In the genomic region with DNA sequence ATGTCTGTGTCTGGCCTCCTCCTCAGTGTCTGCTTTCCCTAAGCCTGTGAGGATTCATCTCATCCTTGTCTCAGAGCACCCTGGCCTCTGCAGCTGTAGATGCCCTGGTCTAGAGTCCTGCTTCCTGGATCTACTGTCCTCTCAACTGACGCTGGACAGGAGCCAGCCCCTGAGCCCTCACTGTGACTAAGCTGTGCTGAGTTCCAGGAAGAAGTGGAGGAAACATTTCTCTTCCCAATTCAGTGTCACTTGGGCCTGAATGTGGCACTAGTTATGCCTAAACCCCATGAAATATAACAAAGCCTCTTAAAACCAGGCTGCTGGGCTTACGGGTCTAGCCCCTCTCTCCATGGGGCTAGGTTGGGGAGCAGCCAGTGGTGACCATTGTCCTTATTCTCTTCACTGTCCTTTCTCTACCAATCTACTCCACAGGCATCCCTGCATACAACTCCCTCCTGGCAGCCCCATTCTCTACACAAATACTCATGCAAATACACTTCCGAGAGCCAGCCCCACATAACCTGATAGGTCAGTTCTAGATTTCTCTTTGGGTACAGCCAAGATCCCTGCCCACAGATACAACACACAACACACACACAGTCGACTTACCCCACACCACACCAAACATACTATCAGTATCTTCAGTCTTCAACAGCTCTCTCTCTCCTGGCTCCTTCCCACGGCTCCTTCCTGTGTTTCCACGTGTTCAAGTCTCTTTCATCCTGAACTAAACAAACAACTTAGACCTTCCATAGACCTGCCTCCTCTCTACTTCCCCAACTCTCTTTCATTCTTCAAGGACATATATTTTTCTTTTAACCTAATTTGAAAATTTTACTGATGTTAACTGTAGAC, we compare ENCODE assay signal across 13 cellular contexts.
A peak's percentile ranks its signal among the peaks of the same experiment; 100 is the strongest.
DNase-seq lines count a peak whose midpoint lies in the region; ATAC-seq and TF ChIP-seq lines count a peak whose summit lies in the region.
"Had no signal": no experiment of that assay in that cellular context is flagged by ENCODE, and none has a peak within 500 bp of the region (broad histone marks: within the 10 kb centered on the region; RNA-seq: fewer than 3 reads in every experiment).

No MANE protein-coding gene starts in this region.

- peak overlapping the region in 1 of 2 donors; percentile 66 for H3K27ac Mint-ChIP-seq in stimulated activated naive CD8-positive, alpha-beta T cell treated with anti-CD3 and anti-CD28 coated beads, Interleukin-15, amount 100 ng/mL, for 72 hours
- H3K27ac Mint-ChIP-seq in nephron progenitor cell = no peak overlapping the region
- H3K27ac Mint-ChIP-seq: activated naive CD8-positive, alpha-beta T cell treated with anti-CD3 and anti-CD28 coated beads, Interleukin-2, amount 50 U/mL, for 24 hours; T-cell had no signal

- H3K9me3 Mint-ChIP-seq in stimulated activated naive CD8-positive, alpha-beta T cell treated with anti-CD3 and anti-CD28 coated beads, Interleukin-15, amount 100 ng/mL, for 72 hours = no peaks in the 10 kb centered on the region
- H3K9me3 Mint-ChIP-seq in nephron progenitor cell = no peaks in the 10 kb centered on the region
- H3K9me3 Mint-ChIP-seq: activated naive CD8-positive, alpha-beta T cell treated with anti-CD3 and anti-CD28 coated beads, Interleukin-2, amount 50 U/mL, for 24 hours; T-cell had no signal

- H3K27me3 Mint-ChIP-seq in stimulated activated naive CD8-positive, alpha-beta T cell treated with anti-CD3 and anti-CD28 coated beads, Interleukin-15, amount 100 ng/mL, for 72 hours = peaks cover 11% of the 10 kb centered on the region
- peaks cover 3% of the 10 kb centered on the region for H3K27me3 Mint-ChIP-seq in nephron progenitor cell (ENCODE audit: low read depth, poor library complexity)
- H3K27me3 Mint-ChIP-seq: activated naive CD8-positive, alpha-beta T cell treated with anti-CD3 and anti-CD28 coated beads, Interleukin-2, amount 50 U/mL, for 24 hours had no signal

- ATAC-seq in GM18517 (IDR thresholded peaks at IDR 0.05; ENCODE audit: unreplicated experiment) = no peak
- ATAC-seq in stimulated activated naive CD8-positive, alpha-beta T cell treated with anti-CD3 and anti-CD28 coated beads, Interleukin-15, amount 100 ng/mL, for 72 hours = no peak
- ATAC-seq: activated naive CD8-positive, alpha-beta T cell treated with anti-CD3 and anti-CD28 coated beads, Interleukin-2, amount 50 U/mL, for 24 hours; T-cell had no signal

- DNase-seq in EH (ENCODE audit: low read depth) (peak; percentile 90), RPMI8226 (peak; percentile 61), foreskin fibroblast (peak; percentile 77 to 85), renal cortical epithelial cell (ENCODE audit: low read depth) (peak; percentile 49), nephron progenitor cell (no peak)
- DNase-seq in stimulated activated naive CD8-positive, alpha-beta T cell treated with anti-CD3 and anti-CD28 coated beads, Interleukin-15, amount 100 ng/mL, for 72 hours = no peak
- no peak for DNase-seq in stimulated activated CD4-positive, alpha-beta T cell treated with anti-CD3 and anti-CD28 coated beads, Interleukin-4, amount 100 ng/mL, for 1 hour
- DNase-seq: activated naive CD8-positive, alpha-beta T cell treated with anti-CD3 and anti-CD28 coated beads, Interleukin-2, amount 50 U/mL, for 24 hours; MM.1S; T-cell had no signal

- H3K4me3 Mint-ChIP-seq in stimulated activated naive CD8-positive, alpha-beta T cell treated with anti-CD3 and anti-CD28 coated beads, Interleukin-15, amount 100 ng/mL, for 72 hours = no peak overlapping the region
- no peak overlapping the region for H3K4me3 Mint-ChIP-seq in nephron progenitor cell
- H3K4me3 Mint-ChIP-seq: activated naive CD8-positive, alpha-beta T cell treated with anti-CD3 and anti-CD28 coated beads, Interleukin-2, amount 50 U/mL, for 24 hours; T-cell had no signal

- TF ChIP-seq CTCF in foreskin fibroblast (IDR thresholded peaks at IDR 0.05; ENCODE audit: low read depth, low read length) (no peak), nephron progenitor cell (IDR thresholded peaks at IDR 0.05) (no peak)

- no peak overlapping the region for H3K4me3 ChIP-seq in foreskin fibroblast (ENCODE audit: low read depth in 1 of 2, low read length in 2 of 2)
- H3K4me3 ChIP-seq: skin epidermis, suprapubic skin had no signal

- H3K4me1 Mint-ChIP-seq in stimulated activated naive CD8-positive, alpha-beta T cell treated with anti-CD3 and anti-CD28 coated beads, Interleukin-15, amount 100 ng/mL, for 72 hours = peaks cover 11% of the 10 kb centered on the region
- peaks cover 20% of the 10 kb centered on the region for H3K4me1 Mint-ChIP-seq in nephron progenitor cell

- no peaks in the 10 kb centered on the region for H3K36me3 Mint-ChIP-seq in nephron progenitor cell (ENCODE audit: low read depth)
- H3K36me3 Mint-ChIP-seq: T-cell had no signal

Comparison
In these comparisons a context has a peak if more than half of its experiments do, and no peak if none do; other contexts are left out.
1. DNase-seq: peak in EH (single experiment), RPMI8226 (single experiment), foreskin fibroblast (2 of 2) and renal cortical epithelial cell (single experiment); none in stimulated activated naive CD8-positive, alpha-beta T cell treated with anti-CD3 and anti-CD28 coated beads, Interleukin-15, amount 100 ng/mL, for 72 hours (0 of 2), stimulated activated CD4-positive, alpha-beta T cell treated with anti-CD3 and anti-CD28 coated beads, Interleukin-4, amount 100 ng/mL, for 1 hour (single experiment) and nephron progenitor cell (single experiment).